7 cellular contexts compared by ENCODE assay signal in the genomic region with DNA sequence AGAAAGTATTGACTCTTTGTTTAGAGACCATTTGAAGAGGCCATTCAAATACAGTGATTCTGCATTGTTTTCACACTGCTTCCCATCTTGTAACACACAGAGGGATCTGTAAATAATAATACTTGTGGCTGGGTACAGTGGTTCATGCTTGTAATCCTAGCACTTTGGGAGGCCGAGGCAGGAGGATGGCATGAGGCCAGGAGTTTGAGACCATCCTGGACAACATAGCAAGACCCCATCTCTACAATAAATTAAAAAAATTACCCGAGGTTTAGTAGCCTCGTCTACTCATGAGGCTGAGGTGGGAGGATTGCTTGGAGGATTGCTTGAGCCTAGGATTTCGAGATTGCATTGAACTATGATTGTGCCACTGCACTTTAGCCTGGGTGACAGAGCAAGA.
"Had no signal": no experiment of that assay in that cellular context is flagged by ENCODE, and none has a peak within 500 bp of the region (broad histone marks: within the 10 kb centered on the region; RNA-seq: fewer than 3 reads in every experiment).

No MANE protein-coding gene starts in this region.

- ATAC-seq: GM23338 had no signal

- H3K36me3 ChIP-seq: HAP-1 had no signal

- H3K4me2 ChIP-seq: GM23338 had no signal

- H3K27ac Mint-ChIP-seq: GM23338, HFFc6 had no signal

- FAIRE-seq: HTR-8/SVneo had no signal

- H2AFZ ChIP-seq: GM23338 had no signal

- H3K27me3 Mint-ChIP-seq: IgD-negative memory B cell had no signal

- H3K9me3 ChIP-seq: HAP-1 had no signal

- H3K4me3 Mint-ChIP-seq: GM23338, HFFc6 had no signal

- DNase-seq: H7, HFFc6, KG1 had no signal

- H3K9me3 Mint-ChIP-seq: GM23338, HFFc6, IgD-negative memory B cell had no signal

- H3K4me3 ChIP-seq: GM23338, HAP-1 had no signal
